Comparison of ENCODE assay signal across 9 cellular contexts in the genomic region with DNA sequence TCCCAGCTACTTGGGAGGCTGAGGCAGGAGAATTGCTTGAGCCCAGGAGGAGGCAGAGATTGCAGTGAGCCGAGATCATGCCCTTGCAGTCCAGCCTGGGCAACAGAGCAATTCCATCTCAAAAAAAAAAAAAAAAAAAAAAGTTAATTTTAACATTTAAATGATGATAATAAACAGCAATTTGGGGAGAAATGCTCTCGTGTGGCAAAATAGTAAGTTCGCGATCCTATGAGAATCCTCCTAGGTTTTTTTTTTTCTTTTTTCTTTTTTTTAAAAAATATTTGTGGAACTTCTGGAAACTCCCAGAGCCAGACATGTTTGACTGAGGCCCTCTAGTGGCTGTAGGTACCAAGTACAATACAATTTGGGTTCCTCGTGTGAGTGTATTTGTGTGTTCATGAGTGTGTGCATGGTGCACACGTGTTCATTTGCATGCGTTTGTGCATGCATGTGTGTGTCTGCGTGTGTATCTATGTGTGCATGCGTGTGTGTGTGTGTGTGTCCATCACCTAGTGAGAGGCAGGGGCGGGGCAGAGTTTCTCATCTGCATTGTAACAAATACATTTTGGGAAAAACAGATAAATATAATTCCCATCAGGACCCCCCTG. TPM values are rescaled to one million over a fixed set of nuclear protein-coding genes. Genes with fewer than 3 reads are reported as not detected.
DNase-seq lines count a peak whose midpoint lies in the region; ATAC-seq and TF ChIP-seq lines count a peak whose summit lies in the region.
"Had no signal": no experiment of that assay in that cellular context is flagged by ENCODE, and none has a peak within 500 bp of the region (broad histone marks: within the 10 kb centered on the region; RNA-seq: fewer than 3 reads in every experiment).

No MANE protein-coding gene starts in this region.

- H3K4me1 ChIP-seq in NT2/D1 (ENCODE audit: insufficient read depth, insufficient read length) (peaks cover 4% of the 10 kb centered on the region), heart left ventricle (peaks cover 0 to 5% (median 0%) of the 10 kb centered on the region in 12 donors)

- no peak overlapping the region for H3K4me3 ChIP-seq in NT2/D1 (ENCODE audit: insufficient read length, low read depth)
- no peak overlapping the region for H3K4me3 ChIP-seq in heart left ventricle

- no peak overlapping the region for H3K27ac ChIP-seq in heart left ventricle

- H3K36me3 ChIP-seq in NT2/D1 (ENCODE audit: insufficient read depth, insufficient read length, low read length), result no peaks in the 10 kb centered on the region
- H3K36me3 ChIP-seq in heart left ventricle, result no peaks in the 10 kb centered on the region

- H3K36me3 Mint-ChIP-seq in activated naive CD4-positive, alpha-beta T cell treated with anti-CD3 and anti-CD28 coated beads, Interleukin-2, amount 50 U/mL, for 72 hours, result no peaks in the 10 kb centered on the region
- H3K36me3 Mint-ChIP-seq: activated naive CD8-positive, alpha-beta T cell had no signal

- H3K27me3 ChIP-seq in NT2/D1 (ENCODE audit: insufficient read depth, insufficient read length) (no peaks in the 10 kb centered on the region), heart left ventricle (peaks cover 0 to 20% (median 0%) of the 10 kb centered on the region in 9 donors)

- H3K9ac ChIP-seq in NT2/D1 (ENCODE audit: insufficient read length, low read depth), result no peak overlapping the region

- intact Hi-C loops in heart left ventricle (cut with DNase I), result loop anchor here (1.0 to 10.0 kb wide), 10 partner anchors 106 to 236 kb away; a partner anchor contains a TSS

- peaks cover 7% of the 10 kb centered on the region; the same call in 1 of the 2 replicates for H3K9me3 ChIP-seq in NT2/D1 (ENCODE audit: insufficient read depth, low read length)
- no peaks in the 10 kb centered on the region for H3K9me3 ChIP-seq in heart left ventricle

- TF ChIP-seq POLR2A in heart left ventricle (IDR thresholded peaks at IDR 0.05), result no peak

- peak; percentile 63 to 66 for ATAC-seq in activated naive CD4-positive, alpha-beta T cell treated with anti-CD3 and anti-CD28 coated beads, Interleukin-2, amount 50 U/mL, for 72 hours
- peak in 3 of 4 donors; percentile 50 to 62 (median 62) for ATAC-seq in heart left ventricle
- no peak for ATAC-seq in GM21737 (IDR thresholded peaks at IDR 0.05; ENCODE audit: unreplicated experiment)
- ATAC-seq in HG03045 (IDR thresholded peaks at IDR 0.05; ENCODE audit: unreplicated experiment), result no peak

- no peak overlapping the region for H3K27ac Mint-ChIP-seq in activated naive CD4-positive, alpha-beta T cell treated with anti-CD3 and anti-CD28 coated beads, Interleukin-2, amount 50 U/mL, for 72 hours
- H3K27ac Mint-ChIP-seq: activated naive CD8-positive, alpha-beta T cell had no signal

- 6 to 8% (median 6%) methylated on average over 10 of the region's 10 CpGs for WGBS in heart left ventricle, 4 donors

- peak; percentile 28 for DNase-seq in DMS79 (lab: John Stamatoyannopoulos, UW)
- peak; percentile 44 for DNase-seq in HPDE6-E6E7 (ENCODE audit: extremely low spot score)
- peak; percentile 39 for DNase-seq in NT2/D1 (ENCODE audit: low read depth, low spot score)
- DNase-seq in activated naive CD4-positive, alpha-beta T cell treated with anti-CD3 and anti-CD28 coated beads, Interleukin-2, amount 50 U/mL, for 72 hours (ENCODE audit: low spot score in 2 of 2), result peak in 1 of 2 donors; percentile 37
- peak in 2 of 5 donors; percentile 34 to 35 for DNase-seq in heart left ventricle
- peak; percentile 74 for DNase-seq in retina

- no peaks in the 10 kb centered on the region for H3K9me3 Mint-ChIP-seq in activated naive CD4-positive, alpha-beta T cell treated with anti-CD3 and anti-CD28 coated beads, Interleukin-2, amount 50 U/mL, for 72 hours

- peak; percentile 67 to 78 (median 74) for TF ChIP-seq CTCF in heart left ventricle (IDR thresholded peaks at IDR 0.05)

RNA-seq across cellular contexts. Expression of a gene that starts 31.2 kb away (rescaled TPM):
- total RNA-seq in activated naive CD4-positive, alpha-beta T cell treated with anti-CD3 and anti-CD28 coated beads, Interleukin-2, amount 50 U/mL, for 72 hours, result not detected
- under 1 TPM in 1 of 9 donors, not detected in 8; 0.09 TPM for total RNA-seq in heart left ventricle
- polyA plus RNA-seq in heart left ventricle, result under 1 TPM in 1 of 2 donors, not detected in 1; 0.19 TPM

RNA-seq across cellular contexts. Expression of a gene that starts 36.2 kb away (rescaled TPM):
- total RNA-seq in activated naive CD4-positive, alpha-beta T cell treated with anti-CD3 and anti-CD28 coated beads, Interleukin-2, amount 50 U/mL, for 72 hours, result 100 to 1,000 TPM in 1 of 2 donors, 10 to 100 TPM in 1; 46.5 to 103 TPM
- total RNA-seq in heart left ventricle, result 10 to 100 TPM; 27.4 to 78.4 (median 62.6) TPM
- 10 to 100 TPM; 75.4 to 98.5 TPM for polyA plus RNA-seq in heart left ventricle

Comparison
In these comparisons a context has a peak if more than half of its experiments do, and no peak if none do; other contexts are left out.
1. ATAC-seq: peak in activated naive CD4-positive, alpha-beta T cell treated with anti-CD3 and anti-CD28 coated beads, Interleukin-2, amount 50 U/mL, for 72 hours (2 of 2) and heart left ventricle (3 of 4); none in GM21737 (single experiment) and HG03045 (single experiment).